Comparison of ENCODE assay signal across 1 cellular context in the genomic region with DNA sequence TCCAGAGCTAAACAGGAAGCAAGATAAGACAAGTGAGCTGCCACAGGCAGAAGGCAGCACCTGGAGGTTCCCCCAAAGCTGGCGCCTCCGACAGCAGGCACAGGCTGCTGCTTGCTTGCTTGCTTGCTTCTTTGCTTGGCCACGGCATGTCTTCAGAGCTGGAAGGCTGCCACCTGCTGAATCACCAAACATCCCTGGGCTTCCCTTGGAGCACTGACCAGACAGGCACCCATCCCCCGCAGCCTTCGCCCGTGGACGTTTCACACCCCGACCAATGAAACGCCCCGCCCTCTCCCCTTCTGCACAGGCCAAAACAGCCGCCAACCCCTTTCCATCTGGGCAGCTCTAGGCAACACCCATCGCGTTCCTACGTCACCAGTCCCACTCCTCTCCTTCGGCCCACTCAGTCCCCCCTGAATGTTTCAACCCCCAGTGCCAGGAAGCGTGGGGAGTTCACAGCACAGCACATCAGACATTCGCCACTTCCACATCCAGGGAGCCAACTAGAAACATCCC.
TF ChIP-seq lines count a peak whose summit lies in the region.

No MANE protein-coding gene starts in this region.

TF ChIP-seq in HepG2, 621 proteins besides CTCF, POLR2A, EP300 and RAD21 (continued from another document and continues in another):
- peak; percentile 38; the same call in 1 of the 2 replicates for TF ChIP-seq ZNF609 (CRISPR knock-in tag; IDR thresholded peaks at IDR 0.05; ENCODE audit: borderline replicate concordance)
- no peak for TF ChIP-seq HINFP (CRISPR knock-in tag; IDR thresholded peaks at IDR 0.05; ENCODE audit: low read depth)
- peak; percentile 85; the same call in 1 of the 2 replicates for TF ChIP-seq ZNF292 (CRISPR knock-in tag; IDR thresholded peaks at IDR 0.05; ENCODE audit: borderline replicate concordance, low read depth)
- no peak for TF ChIP-seq ZFP36 (IDR thresholded peaks at IDR 0.05; ENCODE audit: borderline replicate concordance, low read depth, low read length, partially characterized antibody)
- TF ChIP-seq ARID2 (CRISPR knock-in tag; IDR thresholded peaks at IDR 0.05; ENCODE audit: borderline replicate concordance), result no peak
- no peak for TF ChIP-seq ZNF3 (CRISPR knock-in tag; IDR thresholded peaks at IDR 0.05)
- TF ChIP-seq PRPF4 (IDR thresholded peaks at IDR 0.05; ENCODE audit: low read depth, low read length, poor library complexity, severe bottlenecking), result no peak
- no peak for TF ChIP-seq SYNCRIP (IDR thresholded peaks at IDR 0.05; ENCODE audit: insufficient read depth, low read depth, low read length)
- TF ChIP-seq SSRP1 (CRISPR knock-in tag; IDR thresholded peaks at IDR 0.05), result no peak
- TF ChIP-seq ZNF556 (CRISPR knock-in tag; IDR thresholded peaks at IDR 0.05; ENCODE audit: borderline replicate concordance), result 0 out of 2 replicates have a peak, but pooled peaks have one; percentile 58
- TF ChIP-seq NAIF1 (CRISPR knock-in tag; IDR thresholded peaks at IDR 0.05; ENCODE audit: borderline replicate concordance), result 0 out of 2 replicates have a peak, but pooled peaks have one; percentile 25
- no peak for TF ChIP-seq SOX6 (IDR thresholded peaks at IDR 0.05)
- peak; percentile 57 for TF ChIP-seq SOX6 (CRISPR knock-in tag; IDR thresholded peaks at IDR 0.05)
- no peak for TF ChIP-seq ZNF850 (CRISPR knock-in tag; conservative IDR thresholded peaks at IDR 0.05)
- no peak for TF ChIP-seq ZFYVE20 (CRISPR knock-in tag; IDR thresholded peaks at IDR 0.05; ENCODE audit: borderline replicate concordance, low read depth)
- no peak for TF ChIP-seq MBNL3 (CRISPR knock-in tag; conservative IDR thresholded peaks at IDR 0.05)
- TF ChIP-seq, protein P1, sequence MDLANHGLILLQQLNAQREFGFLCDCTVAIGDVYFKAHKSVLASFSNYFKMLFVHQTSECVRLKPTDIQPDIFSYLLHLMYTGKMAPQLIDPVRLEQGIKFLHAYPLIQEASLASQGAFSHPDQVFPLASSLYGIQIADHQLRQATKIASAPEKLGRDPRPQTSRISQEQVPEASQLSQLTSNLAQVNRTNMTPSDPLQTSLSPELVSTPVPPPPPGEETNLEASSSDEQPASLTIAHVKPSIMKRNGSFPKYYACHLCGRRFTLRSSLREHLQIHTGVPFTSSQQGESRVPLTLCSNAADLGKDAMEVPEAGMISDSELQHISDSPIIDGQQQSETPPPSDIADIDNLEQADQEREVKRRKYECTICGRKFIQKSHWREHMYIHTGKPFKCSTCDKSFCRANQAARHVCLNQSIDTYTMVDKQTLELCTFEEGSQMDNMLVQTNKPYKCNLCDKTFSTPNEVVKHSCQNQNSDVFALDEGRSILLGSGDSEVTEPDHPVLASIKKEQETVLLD (CRISPR knock-in tag; IDR thresholded peaks at IDR 0.05; ENCODE audit: low read depth), result no peak
- peak; percentile 37; the same call in 1 of the 2 replicates for TF ChIP-seq ZMYM3 (CRISPR knock-in tag; IDR thresholded peaks at IDR 0.05)
- 0 out of 2 replicates have a peak, but pooled peaks have one; percentile 23 for TF ChIP-seq JUN (CRISPR knock-in tag; IDR thresholded peaks at IDR 0.05)
- no peak for TF ChIP-seq ZNF703 (CRISPR knock-in tag; IDR thresholded peaks at IDR 0.05; ENCODE audit: borderline replicate concordance)
- TF ChIP-seq KMT2A (CRISPR knock-in tag; IDR thresholded peaks at IDR 0.05), result peak; percentile 55; the same call in 1 of the 2 replicates
- no peak for TF ChIP-seq ZNF143 (CRISPR knock-in tag; IDR thresholded peaks at IDR 0.05)
- no peak for TF ChIP-seq NONO (IDR thresholded peaks at IDR 0.05)
- TF ChIP-seq NONO (CRISPR knock-in tag; conservative IDR thresholded peaks at IDR 0.05), result no peak
- peak; percentile 64 for TF ChIP-seq ZNF776 (CRISPR knock-in tag; IDR thresholded peaks at IDR 0.05)
- TF ChIP-seq HOXD1 (CRISPR knock-in tag; IDR thresholded peaks at IDR 0.05), result no peak
- TF ChIP-seq ZFX (CRISPR knock-in tag; IDR thresholded peaks at IDR 0.05; ENCODE audit: low read depth), result no peak; the same call in 1 of the 2 replicates
- no peak for TF ChIP-seq ZSCAN20 (CRISPR knock-in tag; IDR thresholded peaks at IDR 0.05; ENCODE audit: borderline replicate concordance)
- TF ChIP-seq ZNF576 (CRISPR knock-in tag; IDR thresholded peaks at IDR 0.05), result no peak
- peak; percentile 70 for TF ChIP-seq SALL1 (CRISPR knock-in tag; IDR thresholded peaks at IDR 0.05)
- TF ChIP-seq STAG1 (CRISPR knock-in tag; IDR thresholded peaks at IDR 0.05), result peak; percentile 66
- no peak for TF ChIP-seq TCF12 (IDR thresholded peaks at IDR 0.05)
- TF ChIP-seq TCF12 (CRISPR knock-in tag; IDR thresholded peaks at IDR 0.05), result no peak
- TF ChIP-seq ZNF550 (CRISPR knock-in tag; IDR thresholded peaks at IDR 0.05; ENCODE audit: borderline replicate concordance), result no peak
- TF ChIP-seq ATF3 (CRISPR knock-in tag; IDR thresholded peaks at IDR 0.05), result no peak
- TF ChIP-seq CAMTA2 (CRISPR knock-in tag; IDR thresholded peaks at IDR 0.05; ENCODE audit: borderline replicate concordance), result 0 out of 2 replicates have a peak, but pooled peaks have one; percentile 45
- TF ChIP-seq ZNF660 (CRISPR knock-in tag; IDR thresholded peaks at IDR 0.05; ENCODE audit: borderline replicate concordance, low read depth), result no peak
- TF ChIP-seq CEBPB (IDR thresholded peaks at IDR 0.05; ENCODE audit: borderline replicate concordance, low read depth, low read length), result no peak
- TF ChIP-seq ZNF891 (CRISPR knock-in tag; IDR thresholded peaks at IDR 0.05), result no peak
- TF ChIP-seq AGO2 (optimal IDR thresholded peaks at IDR 0.05; ENCODE audit: low read depth, low read length), result no peak
- TF ChIP-seq ZNF205 (CRISPR knock-in tag; IDR thresholded peaks at IDR 0.05), result 0 out of 2 replicates have a peak, but pooled peaks have one; percentile 31
- TF ChIP-seq, protein P2, sequence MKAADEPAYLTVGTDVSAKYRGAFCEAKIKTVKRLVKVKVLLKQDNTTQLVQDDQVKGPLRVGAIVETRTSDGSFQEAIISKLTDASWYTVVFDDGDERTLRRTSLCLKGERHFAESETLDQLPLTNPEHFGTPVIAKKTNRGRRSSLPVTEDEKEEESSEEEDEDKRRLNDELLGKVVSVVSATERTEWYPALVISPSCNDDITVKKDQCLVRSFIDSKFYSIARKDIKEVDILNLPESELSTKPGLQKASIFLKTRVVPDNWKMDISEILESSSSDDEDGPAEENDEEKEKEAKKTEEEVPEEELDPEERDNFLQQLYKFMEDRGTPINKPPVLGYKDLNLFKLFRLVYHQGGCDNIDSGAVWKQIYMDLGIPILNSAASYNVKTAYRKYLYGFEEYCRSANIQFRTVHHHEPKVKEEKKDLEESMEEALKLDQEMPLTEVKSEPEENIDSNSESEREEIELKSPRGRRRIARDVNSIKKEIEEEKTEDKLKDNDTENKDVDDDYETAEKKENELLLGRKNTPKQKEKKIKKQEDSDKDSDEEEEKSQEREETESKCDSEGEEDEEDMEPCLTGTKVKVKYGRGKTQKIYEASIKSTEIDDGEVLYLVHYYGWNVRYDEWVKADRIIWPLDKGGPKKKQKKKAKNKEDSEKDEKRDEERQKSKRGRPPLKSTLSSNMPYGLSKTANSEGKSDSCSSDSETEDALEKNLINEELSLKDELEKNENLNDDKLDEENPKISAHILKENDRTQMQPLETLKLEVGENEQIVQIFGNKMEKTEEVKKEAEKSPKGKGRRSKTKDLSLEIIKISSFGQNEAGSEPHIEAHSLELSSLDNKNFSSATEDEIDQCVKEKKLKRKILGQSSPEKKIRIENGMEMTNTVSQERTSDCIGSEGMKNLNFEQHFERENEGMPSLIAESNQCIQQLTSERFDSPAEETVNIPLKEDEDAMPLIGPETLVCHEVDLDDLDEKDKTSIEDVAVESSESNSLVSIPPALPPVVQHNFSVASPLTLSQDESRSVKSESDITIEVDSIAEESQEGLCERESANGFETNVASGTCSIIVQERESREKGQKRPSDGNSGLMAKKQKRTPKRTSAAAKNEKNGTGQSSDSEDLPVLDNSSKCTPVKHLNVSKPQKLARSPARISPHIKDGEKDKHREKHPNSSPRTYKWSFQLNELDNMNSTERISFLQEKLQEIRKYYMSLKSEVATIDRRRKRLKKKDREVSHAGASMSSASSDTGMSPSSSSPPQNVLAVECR (CRISPR knock-in tag; IDR thresholded peaks at IDR 0.05; ENCODE audit: borderline replicate concordance), result 0 out of 2 replicates have a peak, but pooled peaks have one; percentile 49
- peak; percentile 7; the same call in 1 of the 2 replicates for TF ChIP-seq ZNF782 (CRISPR knock-in tag; IDR thresholded peaks at IDR 0.05; ENCODE audit: borderline replicate concordance)
- peak; percentile 70; the same call in 1 of the 2 replicates for TF ChIP-seq FOXC1 (CRISPR knock-in tag; IDR thresholded peaks at IDR 0.05; ENCODE audit: borderline replicate concordance)
- TF ChIP-seq ZNF160 (CRISPR knock-in tag; IDR thresholded peaks at IDR 0.05), result no peak
- no peak for TF ChIP-seq ERF (CRISPR knock-in tag; IDR thresholded peaks at IDR 0.05)
- TF ChIP-seq ZNF780A (CRISPR knock-in tag; IDR thresholded peaks at IDR 0.05), result no peak
- TF ChIP-seq SUZ12 (IDR thresholded peaks at IDR 0.05; ENCODE audit: low read depth, low read length), result no peak
- TF ChIP-seq, protein P3, sequence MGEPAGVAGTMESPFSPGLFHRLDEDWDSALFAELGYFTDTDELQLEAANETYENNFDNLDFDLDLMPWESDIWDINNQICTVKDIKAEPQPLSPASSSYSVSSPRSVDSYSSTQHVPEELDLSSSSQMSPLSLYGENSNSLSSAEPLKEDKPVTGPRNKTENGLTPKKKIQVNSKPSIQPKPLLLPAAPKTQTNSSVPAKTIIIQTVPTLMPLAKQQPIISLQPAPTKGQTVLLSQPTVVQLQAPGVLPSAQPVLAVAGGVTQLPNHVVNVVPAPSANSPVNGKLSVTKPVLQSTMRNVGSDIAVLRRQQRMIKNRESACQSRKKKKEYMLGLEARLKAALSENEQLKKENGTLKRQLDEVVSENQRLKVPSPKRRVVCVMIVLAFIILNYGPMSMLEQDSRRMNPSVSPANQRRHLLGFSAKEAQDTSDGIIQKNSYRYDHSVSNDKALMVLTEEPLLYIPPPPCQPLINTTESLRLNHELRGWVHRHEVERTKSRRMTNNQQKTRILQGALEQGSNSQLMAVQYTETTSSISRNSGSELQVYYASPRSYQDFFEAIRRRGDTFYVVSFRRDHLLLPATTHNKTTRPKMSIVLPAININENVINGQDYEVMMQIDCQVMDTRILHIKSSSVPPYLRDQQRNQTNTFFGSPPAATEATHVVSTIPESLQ (CRISPR knock-in tag; conservative IDR thresholded peaks at IDR 0.05), result no peak
- no peak for TF ChIP-seq ZFP36L1 (CRISPR knock-in tag; IDR thresholded peaks at IDR 0.05)
- peak; percentile 59; the same call in 1 of the 2 replicates for TF ChIP-seq MYC (CRISPR knock-in tag; IDR thresholded peaks at IDR 0.05; ENCODE audit: borderline replicate concordance)
- TF ChIP-seq KMT2B (CRISPR knock-in tag; IDR thresholded peaks at IDR 0.05), result 0 out of 2 replicates have a peak, but pooled peaks have one; percentile 24
- no peak for TF ChIP-seq ZNF350 (CRISPR knock-in tag; IDR thresholded peaks at IDR 0.05; ENCODE audit: borderline replicate concordance, low read depth)
- peak; percentile 73 for TF ChIP-seq TBX2 (CRISPR knock-in tag; IDR thresholded peaks at IDR 0.05; ENCODE audit: borderline replicate concordance)
